15 cellular contexts compared by ENCODE assay signal in genomic region chr2:237615631-237616249, GRCh38. TPM values are rescaled to one million over a fixed set of nuclear protein-coding genes. Genes with fewer than 3 reads are reported as not detected.
DNase-seq lines count a peak whose midpoint lies in the region; TF ChIP-seq lines count a peak whose summit lies in the region.
"Had no signal": no experiment of that assay in that cellular context is flagged by ENCODE, and none has a peak within 500 bp of the region (broad histone marks: within the 10 kb centered on the region; RNA-seq: fewer than 3 reads in every experiment).

No MANE protein-coding gene starts in this region.

- H3K4me2 ChIP-seq in H9 (ENCODE audit: insufficient read depth, insufficient read length, low read length) = no peak overlapping the region

- H2BK20ac ChIP-seq in H9 (ENCODE audit: low read depth, low read length, poor library complexity, severe bottlenecking) = no peak overlapping the region

- H3K18ac ChIP-seq in H9 (ENCODE audit: insufficient read length, low read depth, low read length) = no peak overlapping the region

- H3K27ac ChIP-seq in H9 (ENCODE audit: insufficient read length, low read depth, low read length) (no peak overlapping the region), dorsolateral prefrontal cortex (peak overlapping the region in 56 of 59 donors; percentile 27 to 95 (median 81)), stomach (peak overlapping the region in 4 of 5 donors; percentile 51 to 80 (median 66))

- H3K4me1 Mint-ChIP-seq in H9 = peaks cover 48 to 52% of the 10 kb centered on the region in 2 experiments

- no peak overlapping the region for H2BK120ac ChIP-seq in H9 (ENCODE audit: low read depth, low read length, poor library complexity, severe bottlenecking)

- peak overlapping the region in 1 of 3 experiments; percentile 31; a peak in 3 of 7 replicates for H3K27ac Mint-ChIP-seq in H9
- H3K27ac Mint-ChIP-seq: activated CD4-positive, alpha-beta memory T cell treated with anti-CD3 and anti-CD28 coated beads, Interleukin-2, amount 10 ng/mL, durations not matched to agents 7 days and 5 days; activated naive CD4-positive, alpha-beta T cell treated with anti-CD3 and anti-CD28 coated beads, Interleukin-2, amount 10 ng/mL, durations not matched to agents 7 days and 5 days; dendritic cell treated with granulocyte-macrophage colony-stimulating factor and Interleukin-4, amounts not matched to agents 40 ng/mL and 50 ng/mL, for 4 days had no signal

- H3K9ac ChIP-seq in H9 (ENCODE audit: extremely low read depth, insufficient read length, low read length) = no peak overlapping the region

- intact Hi-C loops in dorsolateral prefrontal cortex (cut with DNase I) (no loop called here), stomach (cut with DNase I; ENCODE audit: low total_unique reads) (no loop called here)

- no CpG with 5 or more reads among the region's 4 CpGs for WGBS in H9 (ENCODE audit: extremely low coverage, insufficient read length, low lambda C conversion rate)
- 57 to 66% (median 62%) methylated on average over 4 of the region's 4 CpGs for WGBS in stomach, 5 donors

- no peak overlapping the region for H3K4me3 ChIP-seq in dorsolateral prefrontal cortex
- no peak overlapping the region for H3K4me3 ChIP-seq in stomach

- H3K4me3 Mint-ChIP-seq in H9 = no peak overlapping the region; a peak in 1 of 5 replicates
- H3K4me3 Mint-ChIP-seq: activated CD4-positive, alpha-beta memory T cell treated with anti-CD3 and anti-CD28 coated beads, Interleukin-2, amount 10 ng/mL, durations not matched to agents 7 days and 5 days; activated naive CD4-positive, alpha-beta T cell treated with anti-CD3 and anti-CD28 coated beads, Interleukin-2, amount 10 ng/mL, durations not matched to agents 7 days and 5 days; dendritic cell treated with granulocyte-macrophage colony-stimulating factor and Interleukin-4, amounts not matched to agents 40 ng/mL and 50 ng/mL, for 4 days had no signal

- H3T11ph ChIP-seq in H9 (ENCODE audit: low read length) = no peak overlapping the region

- no peaks in the 10 kb centered on the region for H3K36me3 Mint-ChIP-seq in H9 (ENCODE audit: insufficient read depth in 1 of 3, low read depth in 3 of 3)
- H3K36me3 Mint-ChIP-seq: activated naive CD4-positive, alpha-beta T cell treated with anti-CD3 and anti-CD28 coated beads, Interleukin-2, amount 10 ng/mL, durations not matched to agents 7 days and 5 days had no signal

- H2BK5ac ChIP-seq in H9 (ENCODE audit: insufficient read length, low read length) = no peak overlapping the region

- no peak overlapping the region for H4K8ac ChIP-seq in H9 (replicated peaks; ENCODE audit: insufficient read length, low read depth, low read length)

- no peaks in the 10 kb centered on the region for H3K79me2 ChIP-seq in H9 (ENCODE audit: insufficient read depth, low read length)

- no peaks in the 10 kb centered on the region for H3K79me1 ChIP-seq in H9 (ENCODE audit: insufficient read depth, low read depth, low read length, poor library complexity, severe bottlenecking)

- H3K9me3 ChIP-seq in H9 (ENCODE audit: control insufficient read depth, low read depth, low read length) (no peaks in the 10 kb centered on the region), stomach (no peaks in the 10 kb centered on the region)

- no peak overlapping the region for H3K23ac ChIP-seq in H9 (ENCODE audit: insufficient read length, low read depth, low read length)

- TF ChIP-seq EP300 in stomach (IDR thresholded peaks at IDR 0.05) = no peak

- peak; percentile 18 for DNase-seq in H9
- DNase-seq in dorsolateral prefrontal cortex = no peak
- DNase-seq in lung microvascular endothelial cell (ENCODE audit: low read depth in 2 of 2) = peak; percentile 42 to 73
- DNase-seq in stomach = no peak
- DNase-seq in NCI-H187 (lab: John Stamatoyannopoulos, UW) = no peak
- DNase-seq in NCI-H2029 treated with DMSO at 0.1 percent for 48 hours (lab: John Stamatoyannopoulos, UW) = no peak
- DNase-seq in SW480 (ENCODE audit: low spot score) = no peak
- no peak for DNase-seq in NCI-H146 treated with DMSO at 0.1 percent for 48 hours (lab: John Stamatoyannopoulos, UW; ENCODE audit: unreplicated experiment)
- DNase-seq: activated CD4-positive, alpha-beta memory T cell treated with anti-CD3 and anti-CD28 coated beads, Interleukin-2, amount 10 ng/mL, durations not matched to agents 7 days and 5 days; activated naive CD4-positive, alpha-beta T cell treated with anti-CD3 and anti-CD28 coated beads, Interleukin-2, amount 10 ng/mL, durations not matched to agents 7 days and 5 days; NCI-H2171 treated with DMSO at 0.1 percent for 48 hours had no signal

- H4K20me1 ChIP-seq in H9 (ENCODE audit: control insufficient read depth, insufficient read depth, insufficient read length) = no peaks in the 10 kb centered on the region

- peaks cover 26% of the 10 kb centered on the region for H3K4me1 ChIP-seq in H9 (ENCODE audit: insufficient read depth, low read length)
- peaks cover 0 to 35% (median 26%) of the 10 kb centered on the region in 4 donors for H3K4me1 ChIP-seq in stomach

- H4K5ac ChIP-seq in H9 (ENCODE audit: insufficient read length, low read depth, low read length) = no peak overlapping the region

- no peak overlapping the region for H3K56ac ChIP-seq in H9 (ENCODE audit: insufficient read length, low read depth, low read length)

- TF ChIP-seq POLR2A in stomach (IDR thresholded peaks at IDR 0.05) = no peak

- H2BK15ac ChIP-seq in H9 (ENCODE audit: low read depth, low read length) = no peak overlapping the region

- H3K4ac ChIP-seq in H9 (ENCODE audit: low read depth, low read length) = no peak overlapping the region

- H2AK5ac ChIP-seq in H9 (ENCODE audit: insufficient read length, low read length) = peak overlapping the region; percentile 6

- no peak overlapping the region for H2AFZ ChIP-seq in H9 (ENCODE audit: low read length)

- H4K91ac ChIP-seq in H9 (ENCODE audit: insufficient read length, low read depth, low read length) = no peak overlapping the region

- H3K9me3 Mint-ChIP-seq in H9 = no peaks in the 10 kb centered on the region; a peak in 2 of 5 replicates
- H3K9me3 Mint-ChIP-seq: activated CD4-positive, alpha-beta memory T cell treated with anti-CD3 and anti-CD28 coated beads, Interleukin-2, amount 10 ng/mL, durations not matched to agents 7 days and 5 days; activated naive CD4-positive, alpha-beta T cell treated with anti-CD3 and anti-CD28 coated beads, Interleukin-2, amount 10 ng/mL, durations not matched to agents 7 days and 5 days; dendritic cell treated with granulocyte-macrophage colony-stimulating factor and Interleukin-4, amounts not matched to agents 40 ng/mL and 50 ng/mL, for 4 days had no signal

- no peaks in the 10 kb centered on the region; the same call in 1 of the 2 replicates for H3K27me3 Mint-ChIP-seq in H9 (ENCODE audit: low read depth)

- no peaks in the 10 kb centered on the region for H3K27me3 ChIP-seq in H9 (ENCODE audit: insufficient read depth, low read length)
- H3K27me3 ChIP-seq in dorsolateral prefrontal cortex = no peaks in the 10 kb centered on the region
- no peaks in the 10 kb centered on the region for H3K27me3 ChIP-seq in stomach

- H3K36me3 ChIP-seq in stomach = no peaks in the 10 kb centered on the region

- H3K14ac ChIP-seq in H9 (ENCODE audit: insufficient read depth, low read length) = no peak overlapping the region

- H3K23me2 ChIP-seq in H9 (ENCODE audit: insufficient read length, low read depth, low read length, poor library complexity, severe bottlenecking) = no peaks in the 10 kb centered on the region

- TF ChIP-seq CTCF in H9 (conservative IDR thresholded peaks at IDR 0.05) (no peak), dorsolateral prefrontal cortex (IDR thresholded peaks at IDR 0.05 in 54 of 56, conservative IDR thresholded peaks at IDR 0.05 in 2 of 56; ENCODE audit: low read depth in 1 of 56, partially characterized antibody in 56 of 56) (no peak), stomach (IDR thresholded peaks at IDR 0.05) (no peak)

- H2BK12ac ChIP-seq in H9 (ENCODE audit: insufficient read length, low read depth, low read length) = peak overlapping the region; percentile 22

RNA-seq across cellular contexts. Expression of gene LRRFIP1, which starts 11.6 kb away (rescaled TPM):
- total RNA-seq in H9 (2021) (37.1 and 38.5 TPM in 2 replicates), dorsolateral prefrontal cortex (100 to 1,000 TPM in 13 of 120 experiments, 10 to 100 TPM in 107; 39.2 to 124 (median 80.4) TPM), lung microvascular endothelial cell (89.3 and 96.1 TPM in 2 replicates), stomach (100 to 1,000 TPM; 126 to 201 (median 152) TPM)
- 10 to 100 TPM; 31.6 to 43.7 (median 40.6) TPM for polyA plus RNA-seq in stomach

RNA-seq across cellular contexts. Expression of gene RAB17, which starts 25.2 kb away (rescaled TPM):
- total RNA-seq in H9 (2021) = 25.9 and 31.9 TPM in 2 replicates
- 1 to 10 TPM in 110 of 120 experiments, under 1 TPM in 10; 0.40 to 6.6 (median 2.1) TPM for total RNA-seq in dorsolateral prefrontal cortex
- 10.9 and 12.6 TPM in 2 replicates for total RNA-seq in lung microvascular endothelial cell
- 100 to 1,000 TPM in 2 of 5 donors, 10 to 100 TPM in 2, 1 to 10 TPM in 1; 8.8 to 187 (median 25.6) TPM for total RNA-seq in stomach
- polyA plus RNA-seq in stomach = 10 to 100 TPM; 38.8 to 83.8 (median 62.9) TPM
- total RNA-seq: activated CD4-positive, alpha-beta memory T cell treated with anti-CD3 and anti-CD28 coated beads, Interleukin-2, amount 10 ng/mL, durations not matched to agents 7 days and 5 days; T-helper 2 cell treated with Interferon-gamma antibody and Interleukin-4, amounts not matched to agents 100 ng/mL and 5 ng/mL, for 36 hours had no signal

RNA-seq across cellular contexts. Expression of gene PRLH, which starts 49.4 kb away (rescaled TPM):
- total RNA-seq in H9 (2021) (not detected in 2 replicates), dorsolateral prefrontal cortex (not detected), lung microvascular endothelial cell (not detected in 2 replicates), stomach (not detected)
- not detected for polyA plus RNA-seq in stomach
- total RNA-seq: activated CD4-positive, alpha-beta memory T cell treated with anti-CD3 and anti-CD28 coated beads, Interleukin-2, amount 10 ng/mL, durations not matched to agents 7 days and 5 days; left lobe of liver; T-helper 2 cell treated with Interferon-gamma antibody and Interleukin-4, amounts not matched to agents 100 ng/mL and 5 ng/mL, for 36 hours had no signal
- polyA plus RNA-seq: BJ had no signal

Comparison
In these comparisons a context has a peak if more than half of its experiments do, and no peak if none do; other contexts are left out.
1. DNase-seq: peak in H9 (single experiment) and lung microvascular endothelial cell (2 of 2); none in dorsolateral prefrontal cortex (0 of 10), stomach (single experiment), NCI-H187 (0 of 2), NCI-H2029 treated with DMSO at 0.1 percent for 48 hours (single experiment), SW480 (single experiment) and NCI-H146 treated with DMSO at 0.1 percent for 48 hours (single experiment).